ENCODE assay signal across 8 cellular contexts in the genomic region with DNA sequence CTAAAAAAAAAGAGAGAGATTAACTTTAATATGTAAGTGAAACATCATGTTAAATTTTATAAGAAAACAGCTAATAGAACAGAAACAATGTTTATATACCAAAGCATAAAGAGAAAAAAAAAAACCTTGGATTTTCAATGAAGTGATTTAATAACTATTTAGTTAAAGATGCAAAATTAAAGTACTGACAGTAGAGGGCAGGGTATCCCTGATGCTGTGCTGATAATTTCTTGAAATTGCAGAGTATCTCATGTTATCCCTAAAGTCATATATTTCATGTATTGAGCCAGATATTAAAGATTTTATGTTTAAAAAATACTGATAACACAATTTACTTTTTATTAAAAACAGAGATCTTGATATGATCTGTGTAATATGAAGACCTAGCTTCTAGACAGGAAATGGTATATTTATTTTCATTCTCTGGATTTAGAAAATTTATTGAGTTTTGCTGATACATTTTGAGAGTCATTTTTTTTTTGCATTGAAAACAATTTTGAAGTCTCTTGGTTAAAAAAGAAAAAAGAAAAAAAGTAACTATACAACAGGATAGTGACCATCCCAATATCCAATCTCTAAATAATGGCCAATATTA.
DNase-seq lines count a peak whose midpoint lies in the region; ATAC-seq, FAIRE-seq and TF ChIP-seq lines count a peak whose summit lies in the region.

No MANE protein-coding gene starts in this region.

- no peak overlapping the region for H3K27ac Mint-ChIP-seq in neural crest cell (ENCODE audit: unreplicated experiment)
- H3K27ac Mint-ChIP-seq in activated CD4-positive, alpha-beta T cell treated with anti-CD3 and anti-CD28 coated beads for 36 hours = no peak overlapping the region
- no peak overlapping the region for H3K27ac Mint-ChIP-seq in stimulated activated naive CD8-positive, alpha-beta T cell treated with anti-CD3 and anti-CD28 coated beads, Interleukin-15, amount 100 ng/mL, for 72 hours

- no peak overlapping the region for H3K4me3 Mint-ChIP-seq in neural crest cell
- no peak overlapping the region for H3K4me3 Mint-ChIP-seq in activated CD4-positive, alpha-beta T cell treated with anti-CD3 and anti-CD28 coated beads for 36 hours
- no peak overlapping the region for H3K4me3 Mint-ChIP-seq in stimulated activated naive CD8-positive, alpha-beta T cell treated with anti-CD3 and anti-CD28 coated beads, Interleukin-15, amount 100 ng/mL, for 72 hours

- H3K79me2 ChIP-seq in DND-41 (ENCODE audit: insufficient read depth, low read length) = no peaks in the 10 kb centered on the region
- H3K79me2 ChIP-seq in OCI-LY1 (ENCODE audit: insufficient read depth, low read length) = no peaks in the 10 kb centered on the region

- H3F3A ChIP-seq in OCI-LY1 (ENCODE audit: insufficient read depth, low read length) = no peaks in the 10 kb centered on the region

- CTCF ChIA-PET in activated CD4-positive, alpha-beta T cell treated with anti-CD3 and anti-CD28 coated beads for 36 hours (lab: Charles Lee) = no interaction called here

- TF ChIP-seq CTCF in DND-41 (IDR thresholded peaks at IDR 0.05; ENCODE audit: borderline replicate concordance, extremely low read depth, low read length, poor library complexity, severe bottlenecking) = peak; percentile 38
- TF ChIP-seq CTCF in OCI-LY1 (IDR thresholded peaks at IDR 0.05; ENCODE audit: low read length) = peak; percentile 18; the same call in 1 of the 2 replicates
- TF ChIP-seq CTCF in neural crest cell (conservative IDR thresholded peaks at IDR 0.05) = peak; percentile 61
- no peak for TF ChIP-seq CTCF in GM10266 (IDR thresholded peaks at IDR 0.05; ENCODE audit: control insufficient read depth, insufficient read depth, low read depth, missing control alignments)

- H3K4me1 Mint-ChIP-seq in neural crest cell = peaks cover 6% of the 10 kb centered on the region
- H3K4me1 Mint-ChIP-seq in activated CD4-positive, alpha-beta T cell treated with anti-CD3 and anti-CD28 coated beads for 36 hours = no peaks in the 10 kb centered on the region
- no peaks in the 10 kb centered on the region for H3K4me1 Mint-ChIP-seq in stimulated activated naive CD8-positive, alpha-beta T cell treated with anti-CD3 and anti-CD28 coated beads, Interleukin-15, amount 100 ng/mL, for 72 hours

- intact Hi-C loops in activated CD4-positive, alpha-beta T cell treated with anti-CD3 and anti-CD28 coated beads for 36 hours (cut with DNase I, micrococcal nuclease) = loop anchor here in 1 of 2 experiments (10.0 kb wide), 1 partner anchor 332 kb away; no protein-coding TSS in a partner anchor

- no peaks in the 10 kb centered on the region for H3K9me2 ChIP-seq in OCI-LY1 (ENCODE audit: low read depth, low read length)

- H2AFZ ChIP-seq in DND-41 (ENCODE audit: low read depth, low read length) = no peak overlapping the region
- H2AFZ ChIP-seq in OCI-LY1 (ENCODE audit: low read length) = no peak overlapping the region

- H3K4me3 ChIP-seq in DND-41 (ENCODE audit: low read depth in 1 of 2, low read length in 2 of 2) (no peak overlapping the region), OCI-LY1 (ENCODE audit: low read depth, low read length, poor library complexity, severe bottlenecking) (no peak overlapping the region)

- DNase-seq in DND-41 (no peak), neural crest cell (ENCODE audit: low read depth, low spot score) (no peak), SHP77 treated with DMSO at 0.1 percent for 48 hours (lab: John Stamatoyannopoulos, UW) (no peak), GM10266 (ENCODE audit: extremely low spot score) (no peak)
- DNase-seq in activated CD4-positive, alpha-beta T cell treated with anti-CD3 and anti-CD28 coated beads for 36 hours = no peak
- no peak for DNase-seq in stimulated activated naive CD8-positive, alpha-beta T cell treated with anti-CD3 and anti-CD28 coated beads, Interleukin-15, amount 100 ng/mL, for 72 hours

- H3K27me3 ChIP-seq in DND-41 (ENCODE audit: insufficient read depth, low read length, poor library complexity) (no peaks in the 10 kb centered on the region), OCI-LY1 (ENCODE audit: insufficient read depth, low read length) (no peaks in the 10 kb centered on the region)

- no peak overlapping the region for H3K27ac ChIP-seq in DND-41 (ENCODE audit: low read length)
- H3K27ac ChIP-seq in OCI-LY1 (ENCODE audit: low read depth, low read length, poor library complexity, severe bottlenecking) = no peak overlapping the region

- H3K4me1 ChIP-seq in DND-41 (ENCODE audit: insufficient read depth, low read length) = no peaks in the 10 kb centered on the region
- H3K4me1 ChIP-seq in OCI-LY1 (ENCODE audit: insufficient read depth, low read length, severe bottlenecking) = no peaks in the 10 kb centered on the region

- no peaks in the 10 kb centered on the region for H3K27me3 Mint-ChIP-seq in neural crest cell (ENCODE audit: low read depth)
- H3K27me3 Mint-ChIP-seq in activated CD4-positive, alpha-beta T cell treated with anti-CD3 and anti-CD28 coated beads for 36 hours = peaks cover 2% of the 10 kb centered on the region
- no peaks in the 10 kb centered on the region for H3K27me3 Mint-ChIP-seq in stimulated activated naive CD8-positive, alpha-beta T cell treated with anti-CD3 and anti-CD28 coated beads, Interleukin-15, amount 100 ng/mL, for 72 hours

- H3K9ac ChIP-seq in DND-41 (ENCODE audit: low read depth, low read length) (no peak overlapping the region), OCI-LY1 (ENCODE audit: low read length) (no peak overlapping the region)

- H3K4me2 ChIP-seq in DND-41 (ENCODE audit: insufficient read depth, low read length) (no peak overlapping the region), OCI-LY1 (ENCODE audit: low read length) (no peak overlapping the region)

- H3K36me3 Mint-ChIP-seq in neural crest cell (ENCODE audit: low read depth) = no peaks in the 10 kb centered on the region
- H3K36me3 Mint-ChIP-seq in activated CD4-positive, alpha-beta T cell treated with anti-CD3 and anti-CD28 coated beads for 36 hours (ENCODE audit: low read depth) = no peaks in the 10 kb centered on the region

- no peaks in the 10 kb centered on the region for H4K20me1 ChIP-seq in DND-41 (ENCODE audit: insufficient read depth, low read length)
- H4K20me1 ChIP-seq in OCI-LY1 (ENCODE audit: insufficient read depth, low read length) = no peaks in the 10 kb centered on the region

- FAIRE-seq in endometrium (lab: Jason Lieb, UNC) = peak; percentile 97

- peaks cover 2% of the 10 kb centered on the region for H3K9me3 Mint-ChIP-seq in neural crest cell
- no peaks in the 10 kb centered on the region for H3K9me3 Mint-ChIP-seq in activated CD4-positive, alpha-beta T cell treated with anti-CD3 and anti-CD28 coated beads for 36 hours (ENCODE audit: low read depth)
- H3K9me3 Mint-ChIP-seq in stimulated activated naive CD8-positive, alpha-beta T cell treated with anti-CD3 and anti-CD28 coated beads, Interleukin-15, amount 100 ng/mL, for 72 hours = no peaks in the 10 kb centered on the region

- H3K36me3 ChIP-seq in DND-41 (ENCODE audit: insufficient read depth, low read length) (no peaks in the 10 kb centered on the region), OCI-LY1 (ENCODE audit: insufficient read depth, low read length) (no peaks in the 10 kb centered on the region)

- H3K9me3 ChIP-seq in DND-41 (ENCODE audit: insufficient read depth, low read length, severe bottlenecking) = no peaks in the 10 kb centered on the region
- H3K9me3 ChIP-seq in OCI-LY1 (ENCODE audit: low read length) = no peaks in the 10 kb centered on the region

- no peak for ATAC-seq in DND-41 (ENCODE audit: insufficient read depth, low read depth)
- no peak for ATAC-seq in activated CD4-positive, alpha-beta T cell treated with anti-CD3 and anti-CD28 coated beads for 36 hours
- no peak for ATAC-seq in stimulated activated naive CD8-positive, alpha-beta T cell treated with anti-CD3 and anti-CD28 coated beads, Interleukin-15, amount 100 ng/mL, for 72 hours

- POLR2A ChIA-PET in activated CD4-positive, alpha-beta T cell treated with anti-CD3 and anti-CD28 coated beads for 36 hours (lab: Charles Lee) = no interaction called here
